ENCODE assay signal across 9 cellular contexts in genomic region chr12:131850856-131851559, GRCh38. TPM values are rescaled to one million over a fixed set of nuclear protein-coding genes. Genes with fewer than 3 reads are reported as not detected.
DNase-seq lines count a peak whose midpoint lies in the region; ATAC-seq, FAIRE-seq and TF ChIP-seq lines count a peak whose summit lies in the region.
"Had no signal": no experiment of that assay in that cellular context is flagged by ENCODE, and none has a peak within 500 bp of the region (broad histone marks: within the 10 kb centered on the region; RNA-seq: fewer than 3 reads in every experiment).

No MANE protein-coding gene starts in this region.

- peaks cover 22 to 59% (median 48%) of the 10 kb centered on the region in 10 experiments for H3K4me1 ChIP-seq in BLaER1 treated with 17β-estradiol and CSF1 and Interleukin-3, amounts not matched to agents 10 nM and 100 nM
- H3K4me1 ChIP-seq in IMR-90 (ENCODE audit: control insufficient read depth, insufficient read depth, low read length), result peaks cover 6% of the 10 kb centered on the region

- H3K9me3 Mint-ChIP-seq in brain (no peaks in the 10 kb centered on the region), osteocyte (ENCODE audit: unreplicated experiment) (no peaks in the 10 kb centered on the region)

- peak overlapping the region in 5 of 11 experiments; percentile 12 to 76 (median 66); a peak in 7 of 22 replicates for H3K27ac ChIP-seq in BLaER1 treated with 17β-estradiol and CSF1 and Interleukin-3, amounts not matched to agents 10 nM and 100 nM
- H3K27ac ChIP-seq in IMR-90 (ENCODE audit: insufficient read depth, low read length), result no peak overlapping the region

- WGBS in IMR-90 (ENCODE audit: extremely low coverage in 2 of 2, insufficient read length in 1 of 2), 2 experiments, result 79% methylated on average over 19 of the region's 41 CpGs; no CpG with 5 or more reads in 1 of the 2 experiments

- intact Hi-C loops in IMR-90 (cut with micrococcal nuclease), result loop anchor here (2.0 kb wide), 1 partner anchor 150 kb away; no protein-coding TSS in a partner anchor

- TF ChIP-seq POLR2A in IMR-90 (IDR thresholded peaks at IDR 0.05; ENCODE audit: low read depth, low read length), result no peak

- in situ Hi-C loops in IMR-90 (cut with MboI; ENCODE audit: low sequenced_read_pairs), result no loop called here

- no peak overlapping the region for H4K5ac ChIP-seq in IMR-90 (ENCODE audit: low read depth, low read length)

- CTCF ChIA-PET in IMR-90 (lab: Yijun Ruan, JAX), result no interaction called here

- H4K20me1 ChIP-seq in BLaER1 treated with 17β-estradiol and CSF1 and Interleukin-3, amounts not matched to agents 10 nM and 100 nM, result peaks cover 0 to 53% (median 17%) of the 10 kb centered on the region in 11 experiments; a peak in 15 of 22 replicates
- H4K20me1 ChIP-seq in IMR-90 (ENCODE audit: insufficient read depth, low read length), result no peaks in the 10 kb centered on the region; the same call in 1 of the 2 replicates

- H3K56ac ChIP-seq in IMR-90 (ENCODE audit: extremely low read depth, insufficient read depth, low read length), result no peak overlapping the region

- no peaks in the 10 kb centered on the region for H3K79me1 ChIP-seq in IMR-90 (ENCODE audit: low read depth in 1 of 2, low read length in 2 of 2)

- no peak overlapping the region for H2BK20ac ChIP-seq in IMR-90 (ENCODE audit: low read depth, low read length)

- H4K8ac ChIP-seq in IMR-90 (ENCODE audit: low read depth in 2 of 2, low read length in 2 of 2), result no peak overlapping the region

- TF ChIP-seq RAD21 in IMR-90 (IDR thresholded peaks at IDR 0.05; ENCODE audit: low read length), result peak; percentile 78

- H3K9me1 ChIP-seq in IMR-90 (ENCODE audit: insufficient read depth, low read length), result no peaks in the 10 kb centered on the region

- H2AK5ac ChIP-seq in IMR-90 (ENCODE audit: low read depth, low read length), result no peak overlapping the region

- TF ChIP-seq CTCF in IMR-90 (conservative IDR thresholded peaks at IDR 0.05; ENCODE audit: low read depth, low read length) (peak; percentile 56), brain (conservative IDR thresholded peaks at IDR 0.05) (peak; percentile 60 to 70), osteocyte (IDR thresholded peaks at IDR 0.05) (peak; percentile 84)

- ATAC-seq in IMR-90 (ENCODE audit: low read depth), result peak; percentile 79
- ATAC-seq in HG02970 (IDR thresholded peaks at IDR 0.05; ENCODE audit: low FRiP score, unreplicated experiment), result no peak
- no peak for ATAC-seq in GM18517 (IDR thresholded peaks at IDR 0.05; ENCODE audit: unreplicated experiment)

- H2AK9ac ChIP-seq in IMR-90 (replicated peaks; ENCODE audit: low read depth, low read length, poor library complexity), result peak overlapping the region; percentile 55

- no peak overlapping the region for H4K91ac ChIP-seq in IMR-90 (ENCODE audit: insufficient read depth, low read depth, low read length)

- H3K18ac ChIP-seq in IMR-90 (ENCODE audit: low read depth, low read length), result no peak overlapping the region

- FAIRE-seq in HTR-8/SVneo (lab: Jason Lieb, UNC), result no peak

- BruUV-seq in IMR-90 (replicated peaks; lab: Mats Ljungman, UMichigan), result no TSS peak

- H3K36me3 Mint-ChIP-seq in brain, result peaks cover 11% of the 10 kb centered on the region
- H3K36me3 Mint-ChIP-seq in osteocyte (ENCODE audit: unreplicated experiment), result no peaks in the 10 kb centered on the region

- H2BK5ac ChIP-seq in IMR-90 (ENCODE audit: low read depth, low read length, poor library complexity, severe bottlenecking), result no peak overlapping the region

- peaks cover 0 to 31% (median 0%) of the 10 kb centered on the region in 11 experiments; a peak in 5 of 22 replicates for H3K27me3 ChIP-seq in BLaER1 treated with 17β-estradiol and CSF1 and Interleukin-3, amounts not matched to agents 10 nM and 100 nM
- peaks cover 8% of the 10 kb centered on the region; the same call in 1 of the 2 replicates for H3K27me3 ChIP-seq in IMR-90 (ENCODE audit: control insufficient read depth, insufficient read depth, low read length)

- H3K23ac ChIP-seq in IMR-90 (ENCODE audit: low read depth, low read length), result no peak overlapping the region

- H2BK120ac ChIP-seq in IMR-90 (ENCODE audit: low read depth, low read length), result no peak overlapping the region

- H3K4me1 Mint-ChIP-seq in brain (peaks cover under 1% of the 10 kb centered on the region), osteocyte (ENCODE audit: unreplicated experiment) (peaks cover under 1% of the 10 kb centered on the region)

- H2AFZ ChIP-seq in IMR-90 (replicated peaks; ENCODE audit: low read length, poor library complexity), result peak overlapping the region; percentile 56

- H3K9ac ChIP-seq in BLaER1 treated with 17β-estradiol and CSF1 and Interleukin-3, amounts not matched to agents 10 nM and 100 nM, result peak overlapping the region in 8 of 11 experiments; percentile 15 to 73 (median 49); a peak in 8 of 22 replicates
- no peak overlapping the region for H3K9ac ChIP-seq in IMR-90 (ENCODE audit: low read depth, low read length)

- no peak overlapping the region for H3K4ac ChIP-seq in IMR-90 (ENCODE audit: low read depth, low read length)

- dilution Hi-C loops in IMR-90 (cut with HindIII; ENCODE audit: low sequenced_read_pairs, unreplicated experiment), result no loop called here

- H3K27me3 Mint-ChIP-seq in brain (no peaks in the 10 kb centered on the region), osteocyte (ENCODE audit: unreplicated experiment) (no peaks in the 10 kb centered on the region)

- peak overlapping the region; percentile 76 to 100 (median 95) for H3K4me2 ChIP-seq in BLaER1 treated with 17β-estradiol and CSF1 and Interleukin-3, amounts not matched to agents 10 nM and 100 nM
- no peak overlapping the region for H3K4me2 ChIP-seq in IMR-90 (ENCODE audit: low read depth, low read length)

- no peak overlapping the region for H2BK15ac ChIP-seq in IMR-90 (ENCODE audit: low read depth, low read length)

- no peak for DNase-seq in IMR-90
- no peak for DNase-seq in osteocyte (ENCODE audit: extremely low spot score, unreplicated experiment)
- DNase-seq in NCI-H1436 (lab: John Stamatoyannopoulos, UW), result no peak
- DNase-seq in HTR-8/SVneo (ENCODE audit: insufficient read length, low spot score), result no peak
- DNase-seq: NCI-H510A had no signal

- H3K36me3 ChIP-seq in BLaER1 treated with 17β-estradiol and CSF1 and Interleukin-3, amounts not matched to agents 10 nM and 100 nM, result peaks cover 0 to 25% (median under 1%) of the 10 kb centered on the region in 11 experiments; a peak in 7 of 22 replicates
- H3K36me3 ChIP-seq in IMR-90 (ENCODE audit: control insufficient read depth, insufficient read depth, low read length), result no peaks in the 10 kb centered on the region

- H3K27ac Mint-ChIP-seq in brain (no peak overlapping the region), osteocyte (ENCODE audit: unreplicated experiment) (no peak overlapping the region)

- H3K14ac ChIP-seq in IMR-90 (replicated peaks; ENCODE audit: low read depth, low read length), result no peak overlapping the region

- no peak overlapping the region for H3K4me3 Mint-ChIP-seq in brain
- no peak overlapping the region for H3K4me3 Mint-ChIP-seq in osteocyte (ENCODE audit: unreplicated experiment)

- POLR2A ChIA-PET in IMR-90 (lab: Charles Lee; ENCODE audit: unreplicated experiment), result no interaction called here

- H3K4me3 ChIP-seq in BLaER1 treated with 17β-estradiol and CSF1 and Interleukin-3, amounts not matched to agents 10 nM and 100 nM, result no peak overlapping the region
- no peak overlapping the region for H3K4me3 ChIP-seq in IMR-90 (ENCODE audit: insufficient read depth, low read depth, low read length)

- no peaks in the 10 kb centered on the region for H3K9me3 ChIP-seq in BLaER1 treated with 17β-estradiol and CSF1 and Interleukin-3, amounts not matched to agents 10 nM and 100 nM (replicated peaks in 1 of 11)
- H3K9me3 ChIP-seq in IMR-90 (ENCODE audit: control insufficient read depth, insufficient read depth, low read length), result no peaks in the 10 kb centered on the region

TF ChIP-seq in IMR-90, 13 proteins besides CTCF, POLR2A, EP300 and RAD21:
- TF ChIP-seq ELK1 (IDR thresholded peaks at IDR 0.05; ENCODE audit: borderline replicate concordance, low read depth, low read length) (no peak), CHD1 (IDR thresholded peaks at IDR 0.05; ENCODE audit: low read depth, low read length) (no peak), MAFK (IDR thresholded peaks at IDR 0.05; ENCODE audit: low read depth, low read length) (no peak), SMC3 (IDR thresholded peaks at IDR 0.05; ENCODE audit: low read depth, low read length) (peak; percentile 53), NFE2L2 (IDR thresholded peaks at IDR 0.05; ENCODE audit: low read depth, low read length) (no peak), CEBPB (IDR thresholded peaks at IDR 0.05; ENCODE audit: low read depth, low read length) (no peak)
TF ChIP-seq in IMR-90: peak in this region for 1.

RNA-seq across cellular contexts. Expression of gene MMP17, which starts 22.8 kb away (rescaled TPM):
- 1.4 and 1.7 TPM in 2 replicates for total RNA-seq in IMR-90 (2012; rRNA removed)
- 11.8 and 15.9 TPM in 2 replicates for polyA plus RNA-seq in IMR-90 (2012; rRNA removed)
- polyA plus RNA-seq in IMR-90 (2012; cell fraction: cytosol; rRNA removed), result 11.7 and 17.3 TPM in 2 replicates
- 14.0 and 49.8 TPM in 2 replicates for polyA plus RNA-seq in IMR-90 (2012; cell fraction: nucleus; rRNA removed; ENCODE audit: low replicate concordance)
- polyA plus RNA-seq in brain (ENCODE audit: insufficient read depth, low read depth, low replicate concordance), result 15.5 TPM
- 1.7 and 2.9 TPM in 2 replicates for total RNA-seq in osteocyte

RNA-seq across cellular contexts. Expression of gene ULK1, which starts 43.4 kb away (rescaled TPM):
- total RNA-seq in IMR-90 (2012; rRNA removed), result 1.8 and 1.9 TPM in 2 replicates
- 19.2 and 20.0 TPM in 2 replicates for polyA plus RNA-seq in IMR-90 (2012; rRNA removed)
- 7.8 and 17.2 TPM in 2 replicates for polyA plus RNA-seq in IMR-90 (2012; cell fraction: cytosol; rRNA removed)
- polyA plus RNA-seq in IMR-90 (2012; cell fraction: nucleus; rRNA removed; ENCODE audit: low replicate concordance), result 80.3 and 166 TPM in 2 replicates
- 32.7 TPM for polyA plus RNA-seq in brain (ENCODE audit: insufficient read depth, low read depth, low replicate concordance)
- 69.6 and 74.7 TPM in 2 replicates for total RNA-seq in osteocyte

Comparison
In these comparisons a context has a peak if more than half of its experiments do, and no peak if none do; other contexts are left out.
1. RNA of gene ULK1, which starts 43.4 kb away (total RNA-seq): 69.6 to 74.7 TPM in osteocyte; 1.8 to 1.9 TPM in IMR-90; every median in the first group is over 10 times any median in the second.
2. Peak in every context shown above with its lines, with median percentiles within 50 percentile points of each other: CTCF ChIP-seq.